8 cellular contexts compared by ENCODE assay signal in the genomic region with DNA sequence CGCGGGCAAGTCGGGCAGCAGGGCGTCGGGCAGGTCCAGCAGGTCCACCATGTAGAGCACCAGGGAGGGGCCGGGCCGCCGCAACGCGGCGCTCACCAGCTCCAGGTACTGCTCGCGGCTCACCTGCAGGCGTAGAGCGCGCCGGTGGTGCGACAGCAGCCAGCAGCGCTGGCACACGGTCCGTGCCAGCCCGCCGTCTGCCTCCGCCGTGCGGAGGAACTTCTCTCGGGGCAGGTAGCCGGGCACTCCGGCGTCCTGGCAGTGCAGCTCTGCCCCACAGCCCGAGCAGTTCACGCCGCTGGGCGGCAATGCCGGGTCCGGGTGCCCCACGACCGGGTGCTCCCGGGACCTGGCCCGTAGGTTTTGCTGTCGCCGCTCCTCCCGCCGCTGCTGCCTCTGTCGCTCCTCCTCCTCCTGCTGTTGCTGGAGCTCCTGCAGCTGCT. TPM values are rescaled to one million over a fixed set of nuclear protein-coding genes. Genes with fewer than 3 reads are reported as not detected.
DNase-seq lines count a peak whose midpoint lies in the region; ATAC-seq lines count a peak whose summit lies in the region.

No MANE protein-coding gene starts in this region.

- peak; percentile 24 for ATAC-seq in GM21360 (IDR thresholded peaks at IDR 0.05; ENCODE audit: unreplicated experiment)

- H3K9ac ChIP-seq in mucosa of rectum (ENCODE audit: low read depth in 1 of 2, low read length in 2 of 2) (peak overlapping the region; percentile 84 to 88), subcutaneous abdominal adipose tissue (ENCODE audit: low read length in 5 of 5) (peak overlapping the region; percentile 8 to 96 (median 90))

- no peaks in the 10 kb centered on the region for H3K9me3 ChIP-seq in effector memory CD4-positive, alpha-beta T cell (ENCODE audit: control insufficient read depth, low read length)
- H3K9me3 ChIP-seq in mucosa of rectum (ENCODE audit: control insufficient read depth in 2 of 2, low read length in 2 of 2) (peaks cover 3 to 4% of the 10 kb centered on the region in 2 donors), subcutaneous abdominal adipose tissue (ENCODE audit: control insufficient read depth in 5 of 5, low read length in 5 of 5) (peaks cover 2 to 11% (median 5%) of the 10 kb centered on the region in 5 donors)

- no peaks in the 10 kb centered on the region for H3K27me3 ChIP-seq in effector memory CD4-positive, alpha-beta T cell (replicated peaks; ENCODE audit: control insufficient read depth, insufficient read depth, low read length, poor library complexity, severe bottlenecking)
- H3K27me3 ChIP-seq in mucosa of rectum (ENCODE audit: control insufficient read depth in 2 of 2, insufficient read depth in 2 of 2, low read length in 2 of 2) = no peaks in the 10 kb centered on the region
- H3K27me3 ChIP-seq in subcutaneous abdominal adipose tissue (ENCODE audit: control insufficient read depth in 5 of 5, insufficient read depth in 4 of 5, low read length in 5 of 5) = no peaks in the 10 kb centered on the region

- peak overlapping the region; percentile 91 for H3K4me3 ChIP-seq in effector memory CD4-positive, alpha-beta T cell (ENCODE audit: insufficient read depth, low read depth, low read length, poor library complexity, severe bottlenecking)
- peak overlapping the region; percentile 100 for H3K4me3 ChIP-seq in mucosa of rectum (ENCODE audit: low read length in 2 of 2)
- peak overlapping the region; percentile 87 to 91 (median 90) for H3K4me3 ChIP-seq in subcutaneous abdominal adipose tissue (ENCODE audit: low read depth in 1 of 5, low read length in 5 of 5)

- H3K4me1 ChIP-seq in effector memory CD4-positive, alpha-beta T cell (ENCODE audit: control insufficient read depth, insufficient read depth, low read length, poor library complexity, severe bottlenecking) = peaks cover 38% of the 10 kb centered on the region
- H3K4me1 ChIP-seq in mucosa of rectum (ENCODE audit: control insufficient read depth in 2 of 2, insufficient read depth in 2 of 2, low read length in 2 of 2) (peaks cover 12 to 13% of the 10 kb centered on the region in 2 donors), subcutaneous abdominal adipose tissue (ENCODE audit: control insufficient read depth in 5 of 5, insufficient read depth in 5 of 5, low read length in 5 of 5) (peaks cover 9 to 52% (median 45%) of the 10 kb centered on the region in 5 donors)

- DNase-seq in D341Med (ENCODE audit: low spot score) (peak; percentile 73), HT1080 (ENCODE audit: low read depth) (peak; percentile 13), GOT3 (lab: John Stamatoyannopoulos, UW) (no peak)
- peak; percentile 63 for DNase-seq in activated CD4-positive, CD25-positive, alpha-beta regulatory T cell treated with anti-CD3 and anti-CD28 coated beads, Interleukin-2, amount 50 U/mL, for 72 hours
- DNase-seq in effector memory CD4-positive, alpha-beta T cell = peak; percentile 25 to 43 (median 31)

- peaks cover 26% of the 10 kb centered on the region for H3K36me3 ChIP-seq in effector memory CD4-positive, alpha-beta T cell (ENCODE audit: control insufficient read depth, insufficient read depth, low read length)
- peaks cover 23 to 26% of the 10 kb centered on the region in 2 donors for H3K36me3 ChIP-seq in mucosa of rectum (ENCODE audit: control insufficient read depth in 2 of 2, insufficient read depth in 2 of 2, low read length in 2 of 2)
- H3K36me3 ChIP-seq in subcutaneous abdominal adipose tissue (ENCODE audit: control insufficient read depth in 5 of 5, insufficient read depth in 5 of 5, low read length in 5 of 5) = peaks cover 17 to 21% (median 19%) of the 10 kb centered on the region in 5 donors

- peak overlapping the region; percentile 87 for H3K27ac ChIP-seq in effector memory CD4-positive, alpha-beta T cell (ENCODE audit: insufficient read depth, low read length, poor library complexity, severe bottlenecking)
- H3K27ac ChIP-seq in mucosa of rectum (ENCODE audit: low read depth in 2 of 2, low read length in 2 of 2) = peak overlapping the region; percentile 87 to 93
- H3K27ac ChIP-seq in subcutaneous abdominal adipose tissue (ENCODE audit: low read depth, low read length) = peak overlapping the region; percentile 92

RNA-seq across cellular contexts. Expression of gene NOA1, which starts 0.5 kb away (rescaled TPM):
- 21.4 and 23.5 TPM in 2 replicates for total RNA-seq in HT1080 (2014; rRNA removed; shearing (Covaris generic))
- 24.5 and 25.3 TPM in 2 replicates for polyA plus RNA-seq in HT1080 (2015; cell fraction: cytosol; rRNA removed)
- polyA plus RNA-seq in HT1080 (2015; cell fraction: nucleus; rRNA removed) = 27.6 and 28.1 TPM in 2 replicates

RNA-seq across cellular contexts. Expression of gene POLR2B, which starts 1.8 kb away (rescaled TPM):
- total RNA-seq in HT1080 (2014; rRNA removed; shearing (Covaris generic)) = 116 and 122 TPM in 2 replicates
- polyA plus RNA-seq in HT1080 (2015; cell fraction: cytosol; rRNA removed) = 92.4 and 101 TPM in 2 replicates
- 305 and 318 TPM in 2 replicates for polyA plus RNA-seq in HT1080 (2015; cell fraction: nucleus; rRNA removed)
